Comparison of ENCODE assay signal across 1 cellular context in genomic region chr22:42269407-42270177, GRCh38.
TF ChIP-seq lines count a peak whose summit lies in the region.

No MANE protein-coding gene starts in this region.

TF ChIP-seq in K562, 482 proteins besides CTCF, POLR2A, EP300 and RAD21 (continued from another document and continues in another):
- TF ChIP-seq, protein P1, sequence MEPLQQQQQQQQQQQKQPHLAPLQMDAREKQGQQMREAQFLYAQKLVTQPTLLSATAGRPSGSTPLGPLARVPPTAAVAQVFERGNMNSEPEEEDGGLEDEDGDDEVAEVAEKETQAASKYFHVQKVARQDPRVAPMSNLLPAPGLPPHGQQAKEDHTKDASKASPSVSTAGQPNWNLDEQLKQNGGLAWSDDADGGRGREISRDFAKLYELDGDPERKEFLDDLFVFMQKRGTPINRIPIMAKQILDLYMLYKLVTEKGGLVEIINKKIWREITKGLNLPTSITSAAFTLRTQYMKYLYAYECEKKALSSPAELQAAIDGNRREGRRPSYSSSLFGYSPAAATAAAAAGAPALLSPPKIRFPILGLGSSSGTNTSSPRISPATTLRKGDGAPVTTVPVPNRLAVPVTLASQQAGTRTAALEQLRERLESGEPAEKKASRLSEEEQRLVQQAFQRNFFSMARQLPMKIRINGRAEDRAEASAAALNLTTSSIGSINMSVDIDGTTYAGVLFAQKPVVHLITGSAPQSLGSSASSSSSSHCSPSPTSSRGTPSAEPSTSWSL (CRISPR knock-in tag; IDR thresholded peaks at IDR 0.05; ENCODE audit: borderline replicate concordance) = no peak
- no peak for TF ChIP-seq ZNF561 (CRISPR knock-in tag; conservative IDR thresholded peaks at IDR 0.05)
- no peak for TF ChIP-seq MEIS2 (IDR thresholded peaks at IDR 0.05; ENCODE audit: partially characterized antibody)
- TF ChIP-seq, protein P2, sequence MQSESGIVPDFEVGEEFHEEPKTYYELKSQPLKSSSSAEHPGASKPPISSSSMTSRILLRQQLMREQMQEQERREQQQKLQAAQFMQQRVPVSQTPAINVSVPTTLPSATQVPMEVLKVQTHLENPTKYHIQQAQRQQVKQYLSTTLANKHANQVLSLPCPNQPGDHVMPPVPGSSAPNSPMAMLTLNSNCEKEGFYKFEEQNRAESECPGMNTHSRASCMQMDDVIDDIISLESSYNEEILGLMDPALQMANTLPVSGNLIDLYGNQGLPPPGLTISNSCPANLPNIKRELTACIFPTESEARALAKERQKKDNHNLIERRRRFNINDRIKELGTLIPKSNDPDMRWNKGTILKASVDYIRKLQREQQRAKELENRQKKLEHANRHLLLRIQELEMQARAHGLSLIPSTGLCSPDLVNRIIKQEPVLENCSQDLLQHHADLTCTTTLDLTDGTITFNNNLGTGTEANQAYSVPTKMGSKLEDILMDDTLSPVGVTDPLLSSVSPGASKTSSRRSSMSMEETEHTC (IDR thresholded peaks at IDR 0.05) = no peak
- no peak for TF ChIP-seq ZNF431 (CRISPR knock-in tag; IDR thresholded peaks at IDR 0.05)
- no peak for TF ChIP-seq CHD2 (IDR thresholded peaks at IDR 0.05; ENCODE audit: low read depth, low read length)
- no peak for TF ChIP-seq MTF1 (CRISPR knock-in tag; IDR thresholded peaks at IDR 0.05; ENCODE audit: borderline replicate concordance)
- TF ChIP-seq RNF2 (IDR thresholded peaks at IDR 0.05) = no peak
- TF ChIP-seq STAT5A (IDR thresholded peaks at IDR 0.05; ENCODE audit: borderline replicate concordance, low read length) = no peak
- no peak for TF ChIP-seq MAFK (IDR thresholded peaks at IDR 0.05; ENCODE audit: low read length)
- TF ChIP-seq TAL1 (IDR thresholded peaks at IDR 0.05) = no peak
- no peak for TF ChIP-seq RBM39 (optimal IDR thresholded peaks at IDR 0.05; ENCODE audit: low read depth, low read length)
- TF ChIP-seq, protein P3, sequence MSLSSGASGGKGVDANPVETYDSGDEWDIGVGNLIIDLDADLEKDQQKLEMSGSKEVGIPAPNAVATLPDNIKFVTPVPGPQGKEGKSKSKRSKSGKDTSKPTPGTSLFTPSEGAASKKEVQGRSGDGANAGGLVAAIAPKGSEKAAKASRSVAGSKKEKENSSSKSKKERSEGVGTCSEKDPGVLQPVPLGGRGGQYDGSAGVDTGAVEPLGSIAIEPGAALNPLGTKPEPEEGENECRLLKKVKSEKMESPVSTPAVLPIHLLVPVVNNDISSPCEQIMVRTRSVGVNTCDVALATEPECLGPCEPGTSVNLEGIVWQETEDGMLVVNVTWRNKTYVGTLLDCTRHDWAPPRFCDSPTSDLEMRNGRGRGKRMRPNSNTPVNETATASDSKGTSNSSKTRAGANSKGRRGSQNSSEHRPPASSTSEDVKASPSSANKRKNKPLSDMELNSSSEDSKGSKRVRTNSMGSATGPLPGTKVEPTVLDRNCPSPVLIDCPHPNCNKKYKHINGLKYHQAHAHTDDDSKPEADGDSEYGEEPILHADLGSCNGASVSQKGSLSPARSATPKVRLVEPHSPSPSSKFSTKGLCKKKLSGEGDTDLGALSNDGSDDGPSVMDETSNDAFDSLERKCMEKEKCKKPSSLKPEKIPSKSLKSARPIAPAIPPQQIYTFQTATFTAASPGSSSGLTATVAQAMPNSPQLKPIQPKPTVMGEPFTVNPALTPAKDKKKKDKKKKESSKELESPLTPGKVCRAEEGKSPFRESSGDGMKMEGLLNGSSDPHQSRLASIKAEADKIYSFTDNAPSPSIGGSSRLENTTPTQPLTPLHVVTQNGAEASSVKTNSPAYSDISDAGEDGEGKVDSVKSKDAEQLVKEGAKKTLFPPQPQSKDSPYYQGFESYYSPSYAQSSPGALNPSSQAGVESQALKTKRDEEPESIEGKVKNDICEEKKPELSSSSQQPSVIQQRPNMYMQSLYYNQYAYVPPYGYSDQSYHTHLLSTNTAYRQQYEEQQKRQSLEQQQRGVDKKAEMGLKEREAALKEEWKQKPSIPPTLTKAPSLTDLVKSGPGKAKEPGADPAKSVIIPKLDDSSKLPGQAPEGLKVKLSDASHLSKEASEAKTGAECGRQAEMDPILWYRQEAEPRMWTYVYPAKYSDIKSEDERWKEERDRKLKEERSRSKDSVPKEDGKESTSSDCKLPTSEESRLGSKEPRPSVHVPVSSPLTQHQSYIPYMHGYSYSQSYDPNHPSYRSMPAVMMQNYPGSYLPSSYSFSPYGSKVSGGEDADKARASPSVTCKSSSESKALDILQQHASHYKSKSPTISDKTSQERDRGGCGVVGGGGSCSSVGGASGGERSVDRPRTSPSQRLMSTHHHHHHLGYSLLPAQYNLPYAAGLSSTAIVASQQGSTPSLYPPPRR (CRISPR knock-in tag; IDR thresholded peaks at IDR 0.05; ENCODE audit: borderline replicate concordance) = no peak
- no peak for TF ChIP-seq YBX1 (IDR thresholded peaks at IDR 0.05)
- no peak for TF ChIP-seq HCFC1 (IDR thresholded peaks at IDR 0.05; ENCODE audit: low read depth, low read length)
- TF ChIP-seq SAFB (IDR thresholded peaks at IDR 0.05; ENCODE audit: borderline replicate concordance, low read depth, low read length) = no peak
- no peak for TF ChIP-seq CREB1 (IDR thresholded peaks at IDR 0.05)
- no peak for TF ChIP-seq CREB1 (CRISPR knock-in tag; IDR thresholded peaks at IDR 0.05)
- no peak for TF ChIP-seq HBP1 (CRISPR knock-in tag; IDR thresholded peaks at IDR 0.05)
- TF ChIP-seq RERE (CRISPR knock-in tag; IDR thresholded peaks at IDR 0.05; ENCODE audit: borderline replicate concordance) = no peak
- no peak for TF ChIP-seq FOXA3 (CRISPR knock-in tag; conservative IDR thresholded peaks at IDR 0.05 in 1 of 2, IDR thresholded peaks at IDR 0.05 in 1 of 2)
- TF ChIP-seq, protein P4, sequence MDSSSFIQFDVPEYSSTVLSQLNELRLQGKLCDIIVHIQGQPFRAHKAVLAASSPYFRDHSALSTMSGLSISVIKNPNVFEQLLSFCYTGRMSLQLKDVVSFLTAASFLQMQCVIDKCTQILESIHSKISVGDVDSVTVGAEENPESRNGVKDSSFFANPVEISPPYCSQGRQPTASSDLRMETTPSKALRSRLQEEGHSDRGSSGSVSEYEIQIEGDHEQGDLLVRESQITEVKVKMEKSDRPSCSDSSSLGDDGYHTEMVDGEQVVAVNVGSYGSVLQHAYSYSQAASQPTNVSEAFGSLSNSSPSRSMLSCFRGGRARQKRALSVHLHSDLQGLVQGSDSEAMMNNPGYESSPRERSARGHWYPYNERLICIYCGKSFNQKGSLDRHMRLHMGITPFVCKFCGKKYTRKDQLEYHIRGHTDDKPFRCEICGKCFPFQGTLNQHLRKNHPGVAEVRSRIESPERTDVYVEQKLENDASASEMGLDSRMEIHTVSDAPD (CRISPR knock-in tag; IDR thresholded peaks at IDR 0.05) = no peak
- TF ChIP-seq, protein P5, sequence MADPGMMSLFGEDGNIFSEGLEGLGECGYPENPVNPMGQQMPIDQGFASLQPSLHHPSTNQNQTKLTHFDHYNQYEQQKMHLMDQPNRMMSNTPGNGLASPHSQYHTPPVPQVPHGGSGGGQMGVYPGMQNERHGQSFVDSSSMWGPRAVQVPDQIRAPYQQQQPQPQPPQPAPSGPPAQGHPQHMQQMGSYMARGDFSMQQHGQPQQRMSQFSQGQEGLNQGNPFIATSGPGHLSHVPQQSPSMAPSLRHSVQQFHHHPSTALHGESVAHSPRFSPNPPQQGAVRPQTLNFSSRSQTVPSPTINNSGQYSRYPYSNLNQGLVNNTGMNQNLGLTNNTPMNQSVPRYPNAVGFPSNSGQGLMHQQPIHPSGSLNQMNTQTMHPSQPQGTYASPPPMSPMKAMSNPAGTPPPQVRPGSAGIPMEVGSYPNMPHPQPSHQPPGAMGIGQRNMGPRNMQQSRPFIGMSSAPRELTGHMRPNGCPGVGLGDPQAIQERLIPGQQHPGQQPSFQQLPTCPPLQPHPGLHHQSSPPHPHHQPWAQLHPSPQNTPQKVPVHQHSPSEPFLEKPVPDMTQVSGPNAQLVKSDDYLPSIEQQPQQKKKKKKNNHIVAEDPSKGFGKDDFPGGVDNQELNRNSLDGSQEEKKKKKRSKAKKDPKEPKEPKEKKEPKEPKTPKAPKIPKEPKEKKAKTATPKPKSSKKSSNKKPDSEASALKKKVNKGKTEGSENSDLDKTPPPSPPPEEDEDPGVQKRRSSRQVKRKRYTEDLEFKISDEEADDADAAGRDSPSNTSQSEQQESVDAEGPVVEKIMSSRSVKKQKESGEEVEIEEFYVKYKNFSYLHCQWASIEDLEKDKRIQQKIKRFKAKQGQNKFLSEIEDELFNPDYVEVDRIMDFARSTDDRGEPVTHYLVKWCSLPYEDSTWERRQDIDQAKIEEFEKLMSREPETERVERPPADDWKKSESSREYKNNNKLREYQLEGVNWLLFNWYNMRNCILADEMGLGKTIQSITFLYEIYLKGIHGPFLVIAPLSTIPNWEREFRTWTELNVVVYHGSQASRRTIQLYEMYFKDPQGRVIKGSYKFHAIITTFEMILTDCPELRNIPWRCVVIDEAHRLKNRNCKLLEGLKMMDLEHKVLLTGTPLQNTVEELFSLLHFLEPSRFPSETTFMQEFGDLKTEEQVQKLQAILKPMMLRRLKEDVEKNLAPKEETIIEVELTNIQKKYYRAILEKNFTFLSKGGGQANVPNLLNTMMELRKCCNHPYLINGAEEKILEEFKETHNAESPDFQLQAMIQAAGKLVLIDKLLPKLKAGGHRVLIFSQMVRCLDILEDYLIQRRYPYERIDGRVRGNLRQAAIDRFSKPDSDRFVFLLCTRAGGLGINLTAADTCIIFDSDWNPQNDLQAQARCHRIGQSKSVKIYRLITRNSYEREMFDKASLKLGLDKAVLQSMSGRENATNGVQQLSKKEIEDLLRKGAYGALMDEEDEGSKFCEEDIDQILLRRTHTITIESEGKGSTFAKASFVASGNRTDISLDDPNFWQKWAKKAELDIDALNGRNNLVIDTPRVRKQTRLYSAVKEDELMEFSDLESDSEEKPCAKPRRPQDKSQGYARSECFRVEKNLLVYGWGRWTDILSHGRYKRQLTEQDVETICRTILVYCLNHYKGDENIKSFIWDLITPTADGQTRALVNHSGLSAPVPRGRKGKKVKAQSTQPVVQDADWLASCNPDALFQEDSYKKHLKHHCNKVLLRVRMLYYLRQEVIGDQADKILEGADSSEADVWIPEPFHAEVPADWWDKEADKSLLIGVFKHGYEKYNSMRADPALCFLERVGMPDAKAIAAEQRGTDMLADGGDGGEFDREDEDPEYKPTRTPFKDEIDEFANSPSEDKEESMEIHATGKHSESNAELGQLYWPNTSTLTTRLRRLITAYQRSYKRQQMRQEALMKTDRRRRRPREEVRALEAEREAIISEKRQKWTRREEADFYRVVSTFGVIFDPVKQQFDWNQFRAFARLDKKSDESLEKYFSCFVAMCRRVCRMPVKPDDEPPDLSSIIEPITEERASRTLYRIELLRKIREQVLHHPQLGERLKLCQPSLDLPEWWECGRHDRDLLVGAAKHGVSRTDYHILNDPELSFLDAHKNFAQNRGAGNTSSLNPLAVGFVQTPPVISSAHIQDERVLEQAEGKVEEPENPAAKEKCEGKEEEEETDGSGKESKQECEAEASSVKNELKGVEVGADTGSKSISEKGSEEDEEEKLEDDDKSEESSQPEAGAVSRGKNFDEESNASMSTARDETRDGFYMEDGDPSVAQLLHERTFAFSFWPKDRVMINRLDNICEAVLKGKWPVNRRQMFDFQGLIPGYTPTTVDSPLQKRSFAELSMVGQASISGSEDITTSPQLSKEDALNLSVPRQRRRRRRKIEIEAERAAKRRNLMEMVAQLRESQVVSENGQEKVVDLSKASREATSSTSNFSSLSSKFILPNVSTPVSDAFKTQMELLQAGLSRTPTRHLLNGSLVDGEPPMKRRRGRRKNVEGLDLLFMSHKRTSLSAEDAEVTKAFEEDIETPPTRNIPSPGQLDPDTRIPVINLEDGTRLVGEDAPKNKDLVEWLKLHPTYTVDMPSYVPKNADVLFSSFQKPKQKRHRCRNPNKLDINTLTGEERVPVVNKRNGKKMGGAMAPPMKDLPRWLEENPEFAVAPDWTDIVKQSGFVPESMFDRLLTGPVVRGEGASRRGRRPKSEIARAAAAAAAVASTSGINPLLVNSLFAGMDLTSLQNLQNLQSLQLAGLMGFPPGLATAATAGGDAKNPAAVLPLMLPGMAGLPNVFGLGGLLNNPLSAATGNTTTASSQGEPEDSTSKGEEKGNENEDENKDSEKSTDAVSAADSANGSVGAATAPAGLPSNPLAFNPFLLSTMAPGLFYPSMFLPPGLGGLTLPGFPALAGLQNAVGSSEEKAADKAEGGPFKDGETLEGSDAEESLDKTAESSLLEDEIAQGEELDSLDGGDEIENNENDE (IDR thresholded peaks at IDR 0.05; ENCODE audit: low read depth, low read length) = no peak
